ENCODE assay signal across 8 cellular contexts in the genomic region with DNA sequence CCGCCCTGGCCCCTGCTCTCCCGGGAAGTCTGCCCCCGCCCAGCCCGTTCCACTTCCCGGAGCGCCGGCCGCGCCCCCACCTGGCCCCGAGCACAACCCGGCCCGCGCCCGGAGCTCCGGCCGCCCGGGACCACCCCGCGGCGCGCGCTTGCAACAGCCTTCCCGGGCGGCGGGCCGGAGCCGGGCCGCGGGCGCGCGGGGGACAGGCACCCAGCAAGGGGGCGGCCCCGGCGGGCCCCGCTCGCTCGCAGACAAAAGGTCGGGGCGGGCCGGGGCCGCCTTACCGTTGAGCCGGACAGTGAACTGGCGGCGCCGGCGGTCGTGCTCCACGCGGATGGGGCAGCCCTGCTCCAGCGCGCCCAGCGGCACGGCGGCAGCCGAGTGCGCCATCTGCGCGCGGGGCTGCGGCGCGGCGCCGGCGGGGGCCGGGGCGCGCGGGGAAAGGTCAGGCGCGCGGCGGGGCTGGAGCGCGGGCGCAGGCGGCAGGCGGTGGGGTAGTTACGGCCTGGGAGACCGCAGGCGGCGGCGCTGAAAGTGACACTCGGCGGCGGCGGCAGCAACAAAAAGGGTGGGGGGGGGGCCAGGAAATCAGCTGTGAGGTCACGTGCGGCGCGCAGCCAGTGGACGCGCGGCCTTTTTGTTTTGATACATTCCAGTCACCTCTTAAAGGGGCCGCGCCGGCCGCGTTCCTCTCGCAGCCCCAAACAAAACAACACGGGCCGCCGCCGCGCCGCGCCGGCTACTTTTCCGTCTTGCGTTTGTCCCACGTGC. TPM values are rescaled to one million over a fixed set of nuclear protein-coding genes. Genes with fewer than 3 reads are reported as not detected.
A peak's percentile ranks its signal among the peaks of the same experiment; 100 is the strongest.
DNase-seq lines count a peak whose midpoint lies in the region; ATAC-seq and TF ChIP-seq lines count a peak whose summit lies in the region.

Gene NATD1 (minus strand): TSS at position 536 of the 771 bp plus-strand sequence. CDS start 146 bp downstream, at position 390.

- CTCF ChIA-PET in activated naive CD4-positive, alpha-beta T cell treated with anti-CD3 and anti-CD28 coated beads, Interleukin-2, amount 10 ng/mL, durations not matched to agents 7 days and 5 days (lab: Charles Lee): no interaction called here

- DNase-seq in D341Med (ENCODE audit: low spot score) (peak; percentile 94), SK-N-DZ (ENCODE audit: low spot score) (peak; percentile 80), glomerular endothelial cell (ENCODE audit: extremely low read depth, low read depth, low spot score) (peak; percentile 22), omental fat pad (ENCODE audit: low spot score) (peak; percentile 83), superior temporal gyrus (ENCODE audit: extremely low spot score) (peak; percentile 85)
- DNase-seq in Jurkat, Clone E6-1 (ENCODE audit: low read depth, low spot score): peak; percentile 69
- peak; percentile 88 for DNase-seq in activated naive CD4-positive, alpha-beta T cell treated with anti-CD3 and anti-CD28 coated beads, Interleukin-2, amount 10 ng/mL, durations not matched to agents 7 days and 5 days

- no peaks in the 10 kb centered on the region for H3K36me3 Mint-ChIP-seq in activated naive CD4-positive, alpha-beta T cell treated with anti-CD3 and anti-CD28 coated beads, Interleukin-2, amount 10 ng/mL, durations not matched to agents 7 days and 5 days

- TF ChIP-seq CTCF in omental fat pad (IDR thresholded peaks at IDR 0.05): no peak

- H3K27ac Mint-ChIP-seq in activated naive CD4-positive, alpha-beta T cell treated with anti-CD3 and anti-CD28 coated beads, Interleukin-2, amount 10 ng/mL, durations not matched to agents 7 days and 5 days: peak within 1 kb of the TSS; percentile 86

- ATAC-seq in GM21526 (IDR thresholded peaks at IDR 0.05; ENCODE audit: low FRiP score, unreplicated experiment) (peak; percentile 66), omental fat pad (ENCODE audit: low FRiP score) (peak; percentile 67)

- peak within 1 kb of the TSS; percentile 50 for H3K4me3 ChIP-seq in Jurkat, Clone E6-1 (ENCODE audit: low read length)

- peaks cover 26% of the 10 kb centered on the region for H3K4me1 Mint-ChIP-seq in activated naive CD4-positive, alpha-beta T cell treated with anti-CD3 and anti-CD28 coated beads, Interleukin-2, amount 10 ng/mL, durations not matched to agents 7 days and 5 days

- H3K27me3 Mint-ChIP-seq in activated naive CD4-positive, alpha-beta T cell treated with anti-CD3 and anti-CD28 coated beads, Interleukin-2, amount 10 ng/mL, durations not matched to agents 7 days and 5 days: peaks cover 33% of the 10 kb centered on the region

- H3K9me3 Mint-ChIP-seq in activated naive CD4-positive, alpha-beta T cell treated with anti-CD3 and anti-CD28 coated beads, Interleukin-2, amount 10 ng/mL, durations not matched to agents 7 days and 5 days: no peaks in the 10 kb centered on the region

- H3K4me3 Mint-ChIP-seq in activated naive CD4-positive, alpha-beta T cell treated with anti-CD3 and anti-CD28 coated beads, Interleukin-2, amount 10 ng/mL, durations not matched to agents 7 days and 5 days: peak within 1 kb of the TSS; percentile 82

RNA-seq across cellular contexts. Expression of gene NATD1, which starts in this region (rescaled TPM):
- 3.1 TPM for polyA plus RNA-seq in Jurkat, Clone E6-1 (2012; ENCODE audit: insufficient read depth, insufficient read length)
- polyA plus RNA-seq in SK-N-DZ (2014; cell fraction: cytosol; rRNA removed): 4.1 and 4.2 TPM in 2 replicates
- polyA plus RNA-seq in SK-N-DZ (2014; cell fraction: nucleus; rRNA removed): 2.5 and 5.0 TPM in 2 replicates
- total RNA-seq in glomerular endothelial cell: 12.1 and 13.9 TPM in 2 replicates
- 10 to 100 TPM in 2 of 4 donors, 1 to 10 TPM in 2; 7.5 to 19.1 (median 9.6) TPM for total RNA-seq in omental fat pad

Comparison
In these comparisons a context has a peak if more than half of its experiments do, and no peak if none do; other contexts are left out.
1. Peak in every context shown above with its lines: DNase-seq, ATAC-seq and H3K4me3 ChIP-seq.
2. DNase-seq: peak in every context shown above with its lines; median percentile 94 in D341Med; 88 in activated naive CD4-positive, alpha-beta T cell treated with anti-CD3 and anti-CD28 coated beads, Interleukin-2, amount 10 ng/mL, durations not matched to agents 7 days and 5 days; 85 in superior temporal gyrus; 83 in omental fat pad; 80 in SK-N-DZ; 69 in Jurkat, Clone E6-1; 22 in glomerular endothelial cell.